In the genomic region with DNA sequence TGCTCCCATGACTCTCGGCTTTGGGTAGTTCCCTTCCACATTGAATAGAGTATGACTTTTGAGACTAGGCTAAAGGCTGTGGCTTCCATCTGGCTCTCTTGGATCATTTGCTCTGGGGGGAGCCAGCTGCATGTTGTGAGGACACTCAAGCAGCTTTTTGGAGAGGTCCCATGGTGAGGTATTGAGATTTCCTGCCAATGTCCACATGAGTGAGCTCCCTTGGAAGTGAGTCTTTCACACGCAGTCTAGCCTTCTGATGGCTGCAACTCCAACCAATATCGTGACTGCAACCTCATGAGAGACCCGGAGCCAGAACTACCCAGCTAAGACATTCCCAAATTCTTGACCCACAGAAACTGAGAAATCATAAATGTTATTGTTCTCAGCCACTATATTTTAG, we compare ENCODE assay signal across 7 cellular contexts.
"Had no signal": no experiment of that assay in that cellular context is flagged by ENCODE, and none has a peak within 500 bp of the region (broad histone marks: within the 10 kb centered on the region; RNA-seq: fewer than 3 reads in every experiment).

No MANE protein-coding gene starts in this region.

- H3K27ac Mint-ChIP-seq: H9, IgD-negative memory B cell had no signal

- H3K4me3 Mint-ChIP-seq: H9 had no signal

- H3K36me3 Mint-ChIP-seq: IgD-negative memory B cell had no signal

- H2AFZ ChIP-seq: GM23248 had no signal

- H3K4me3 ChIP-seq: GM23248 had no signal

- H3K27ac ChIP-seq: GM23248, HL-60 had no signal

- DNase-seq: GM23248, H9, HCEC 1CT, KBM-7 had no signal

- H3K27me3 Mint-ChIP-seq: IgD-negative memory B cell had no signal

- ATAC-seq: HepG2 had no signal

- H3K9me3 Mint-ChIP-seq: H9 had no signal

- H3K9ac ChIP-seq: GM23248 had no signal

- H3K4me1 Mint-ChIP-seq: H9, IgD-negative memory B cell had no signal
